1 cellular context compared by ENCODE assay signal in the genomic region with DNA sequence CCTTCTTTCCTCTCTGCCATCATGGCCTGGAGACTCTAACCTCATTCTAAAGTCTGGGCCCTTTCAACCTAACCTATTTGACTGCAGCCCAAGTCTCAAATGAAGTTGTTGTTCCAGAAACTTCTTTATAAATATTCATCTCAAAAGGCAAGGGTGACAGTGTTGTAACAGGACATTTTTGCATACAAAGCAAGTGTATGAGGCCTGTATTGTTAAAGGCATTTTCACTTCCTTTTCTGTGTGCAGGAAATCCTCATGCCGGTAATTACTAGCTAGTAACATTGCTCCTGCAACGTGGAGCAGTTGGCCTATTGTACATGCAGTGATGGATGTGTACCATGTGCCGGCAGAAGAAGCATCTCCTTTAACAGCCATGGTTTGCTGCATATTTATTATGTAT.
TF ChIP-seq lines count a peak whose summit lies in the region.

No MANE protein-coding gene starts in this region.

TF ChIP-seq in GM12878, 131 proteins besides CTCF, POLR2A, EP300 and RAD21 (continued from another document):
- TF ChIP-seq NFXL1 (IDR thresholded peaks at IDR 0.05; ENCODE audit: borderline replicate concordance), result no peak
